In genomic region chr5:154356256-154356655, GRCh38 we compare ENCODE assay signal across 16 cellular contexts.
DNase-seq lines count a peak whose midpoint lies in the region; TF ChIP-seq lines count a peak whose summit lies in the region.
"Had no signal": no experiment of that assay in that cellular context is flagged by ENCODE, and none has a peak within 500 bp of the region (broad histone marks: within the 10 kb centered on the region; RNA-seq: fewer than 3 reads in every experiment).

No MANE protein-coding gene starts in this region.

- peaks cover 17% of the 10 kb centered on the region for H3K79me1 ChIP-seq in mesenchymal stem cell (replicated peaks; ENCODE audit: low read length, poor library complexity, severe bottlenecking)

- H2AFZ ChIP-seq in mesenchymal stem cell (ENCODE audit: low read depth, low read length): no peak overlapping the region

- H3K4me2 ChIP-seq in mesenchymal stem cell (ENCODE audit: low read length, poor library complexity, severe bottlenecking): no peak overlapping the region

- H3K4me1 ChIP-seq in mesenchymal stem cell (ENCODE audit: control insufficient read depth, insufficient read depth, low read depth, low read length): peaks cover 34% of the 10 kb centered on the region

- H3K9me3 ChIP-seq in mesenchymal stem cell (ENCODE audit: control insufficient read depth, low read length): no peaks in the 10 kb centered on the region
- H3K9me3 ChIP-seq: uterus had no signal

- DNase-seq in AG08396 (ENCODE audit: low spot score) (peak; percentile 43), HFFc6 (peak; percentile 49), mesenchymal stem cell (no peak), CD1c-positive myeloid dendritic cell (ENCODE audit: extremely low spot score) (no peak), DMS 273 treated with DMSO at 0.1 percent for 48 hours (lab: John Stamatoyannopoulos, UW) (no peak), GDM1 (lab: John Stamatoyannopoulos, UW) (no peak), dermis blood vessel endothelial cell (no peak)
- DNase-seq: activated CD4-positive, alpha-beta T cell treated with anti-CD3 and anti-CD28 coated beads for 36 hours; activated T-cell treated with anti-CD3 and anti-CD28 coated beads, Interleukin-2, amount 50 U/mL, for 72 hours; anterior cingulate cortex; effector CD8-positive, alpha-beta T cell; glutamatergic neuron; NCI-H2107; uterus had no signal

- no peak overlapping the region for H2BK5ac ChIP-seq in mesenchymal stem cell (ENCODE audit: low read depth, low read length, poor library complexity, severe bottlenecking)

- H4K8ac ChIP-seq in mesenchymal stem cell (ENCODE audit: low read length): no peak overlapping the region

- H3K9me3 Mint-ChIP-seq in HFFc6 (no peaks in the 10 kb centered on the region), brain (no peaks in the 10 kb centered on the region)
- H3K9me3 Mint-ChIP-seq: activated T-cell treated with anti-CD3 and anti-CD28 coated beads, Interleukin-2, amount 50 U/mL, for 72 hours had no signal

- H3K14ac ChIP-seq in mesenchymal stem cell (ENCODE audit: low read length in 2 of 2): no peak overlapping the region

- H3K23ac ChIP-seq in mesenchymal stem cell (ENCODE audit: low read length in 2 of 2): no peak overlapping the region

- H2BK15ac ChIP-seq in mesenchymal stem cell (ENCODE audit: low read depth, poor library complexity, severe bottlenecking): peak overlapping the region; percentile 92

- TF ChIP-seq CTCF in HFFc6 (IDR thresholded peaks at IDR 0.05) (no peak), brain (conservative IDR thresholded peaks at IDR 0.05) (no peak)

- H3K27me3 Mint-ChIP-seq in HFFc6 (ENCODE audit: insufficient read depth) (peaks cover 4% of the 10 kb centered on the region), brain (no peaks in the 10 kb centered on the region)
- H3K27me3 Mint-ChIP-seq: activated CD4-positive, alpha-beta T cell treated with anti-CD3 and anti-CD28 coated beads for 36 hours had no signal

- H3K9ac ChIP-seq in mesenchymal stem cell (ENCODE audit: low read length): peak overlapping the region; percentile 21

- no peak overlapping the region for H2BK120ac ChIP-seq in mesenchymal stem cell (ENCODE audit: low read depth, low read length)

- peak overlapping the region in 1 of 2 experiments; percentile 35 for H3K18ac ChIP-seq in mesenchymal stem cell (ENCODE audit: low read depth in 1 of 2, low read length in 2 of 2)

- peak overlapping the region in 1 of 2 experiments; percentile 29 for H2BK12ac ChIP-seq in mesenchymal stem cell (ENCODE audit: low read length in 2 of 2)

- 37% methylated on average over 2 of the region's 2 CpGs for WGBS in mesenchymal stem cell

- H3K27ac Mint-ChIP-seq in HFFc6 (peak overlapping the region; percentile 75), brain (peak overlapping the region in 3 of 5 experiments; percentile 36 to 87 (median 73))
- H3K27ac Mint-ChIP-seq: activated CD4-positive, alpha-beta T cell treated with anti-CD3 and anti-CD28 coated beads for 36 hours; activated T-cell treated with anti-CD3 and anti-CD28 coated beads, Interleukin-2, amount 50 U/mL, for 72 hours had no signal

- peak overlapping the region; percentile 66 for H2AK5ac ChIP-seq in mesenchymal stem cell (ENCODE audit: low read length, severe bottlenecking)

- peak overlapping the region; percentile 62 for H3K4me3 Mint-ChIP-seq in HFFc6
- H3K4me3 Mint-ChIP-seq in brain: peak overlapping the region in 1 of 5 experiments; percentile 9
- H3K4me3 Mint-ChIP-seq: activated CD4-positive, alpha-beta T cell treated with anti-CD3 and anti-CD28 coated beads for 36 hours; activated T-cell treated with anti-CD3 and anti-CD28 coated beads, Interleukin-2, amount 50 U/mL, for 72 hours had no signal

- no peak overlapping the region for H4K91ac ChIP-seq in mesenchymal stem cell (ENCODE audit: low read length)

- no peaks in the 10 kb centered on the region for H3K36me3 ChIP-seq in mesenchymal stem cell (ENCODE audit: control insufficient read depth in 1 of 2, insufficient read depth in 2 of 2, low read depth in 1 of 2, low read length in 2 of 2)
- H3K36me3 ChIP-seq: uterus had no signal

- no peak overlapping the region for H3K4me3 ChIP-seq in mesenchymal stem cell (ENCODE audit: insufficient read depth in 1 of 2, low read depth in 1 of 2, low read length in 2 of 2)
- H3K4me3 ChIP-seq: uterus had no signal

- peaks cover 17% of the 10 kb centered on the region for H3K36me3 Mint-ChIP-seq in HFFc6 (ENCODE audit: low read depth)
- no peaks in the 10 kb centered on the region for H3K36me3 Mint-ChIP-seq in brain

- H3K27me3 ChIP-seq in mesenchymal stem cell (ENCODE audit: control insufficient read depth in 1 of 2, insufficient read depth in 1 of 2, low read length in 2 of 2): no peaks in the 10 kb centered on the region
- H3K27me3 ChIP-seq: uterus had no signal

- H3K4ac ChIP-seq in mesenchymal stem cell (ENCODE audit: low read depth in 1 of 2, low read length in 2 of 2): peak overlapping the region in 1 of 2 experiments; percentile 69

- H3K4me1 Mint-ChIP-seq in HFFc6 (ENCODE audit: low read depth) (peaks cover 91% of the 10 kb centered on the region), brain (peaks cover 48% of the 10 kb centered on the region)

- H3K27ac ChIP-seq in mesenchymal stem cell (ENCODE audit: low read length, poor library complexity, severe bottlenecking): no peak overlapping the region
- H3K27ac ChIP-seq: C4-2B, uterus had no signal

Comparison
In these comparisons a context has a peak if more than half of its experiments do, and no peak if none do; other contexts are left out.
1. DNase-seq: peak in AG08396 (single experiment) and HFFc6 (single experiment); none in mesenchymal stem cell (single experiment), CD1c-positive myeloid dendritic cell (single experiment), DMS 273 treated with DMSO at 0.1 percent for 48 hours (single experiment), GDM1 (single experiment) and dermis blood vessel endothelial cell (single experiment).